8 cellular contexts compared by ENCODE assay signal in genomic region chr9:120936011-120936763, GRCh38. TPM values are rescaled to one million over a fixed set of nuclear protein-coding genes. Genes with fewer than 3 reads are reported as not detected.
A peak's percentile ranks its signal among the peaks of the same experiment; 100 is the strongest.
DNase-seq lines count a peak whose midpoint lies in the region; ATAC-seq and TF ChIP-seq lines count a peak whose summit lies in the region.

No MANE protein-coding gene starts in this region.

- no peaks in the 10 kb centered on the region for H3K9me3 Mint-ChIP-seq in chondrocyte (ENCODE audit: low read depth)

- DNase-seq in NCI-H510A treated with DMSO at 0.1 percent for 48 hours (lab: John Stamatoyannopoulos, UW) (peak; percentile 94), chondrocyte (ENCODE audit: low spot score) (no peak), left kidney (ENCODE audit: low read depth, low spot score) (peak; percentile 93)
- DNase-seq in activated CD4-positive, alpha-beta T cell treated with anti-CD3 and anti-CD28 coated beads for 4 hours = peak; percentile 88 to 93
- peak; percentile 95 to 97 for DNase-seq in stimulated activated CD4-positive, alpha-beta T cell treated with anti-CD3 and anti-CD28 coated beads, Interleukin-2, amount 100 ng/mL, for 24 hours

- peaks cover 84% of the 10 kb centered on the region for H3K4me1 Mint-ChIP-seq in chondrocyte (ENCODE audit: low read depth)

- H3K27ac Mint-ChIP-seq in chondrocyte (ENCODE audit: unreplicated experiment) = peak overlapping the region; percentile 99

- no peaks in the 10 kb centered on the region for H3K36me3 Mint-ChIP-seq in chondrocyte (ENCODE audit: low read depth)

- TF ChIP-seq CTCF in GM12872 (IDR thresholded peaks at IDR 0.05; ENCODE audit: insufficient read depth, low read depth, low read length) = peak; percentile 89
- TF ChIP-seq CTCF in chondrocyte (IDR thresholded peaks at IDR 0.05) = peak; percentile 98

- peak overlapping the region; percentile 51 for H3K4me3 Mint-ChIP-seq in chondrocyte (ENCODE audit: unreplicated experiment)

- no peaks in the 10 kb centered on the region for H3K27me3 Mint-ChIP-seq in chondrocyte (ENCODE audit: low read depth)

- ATAC-seq in HG03139 (IDR thresholded peaks at IDR 0.05; ENCODE audit: unreplicated experiment) (peak; percentile 42), HG02981 (IDR thresholded peaks at IDR 0.05; ENCODE audit: unreplicated experiment) (no peak)

RNA-seq across cellular contexts. Expression of gene TRAF1, which starts 9.6 kb away (rescaled TPM):
- total RNA-seq in chondrocyte = 10.0 to 11.3 TPM (median 10.8 TPM) in 3 replicates

RNA-seq across cellular contexts. Expression of gene PHF19, which starts 59.2 kb away (rescaled TPM):
- total RNA-seq in chondrocyte = 73.5 to 115 TPM (median 77.8 TPM) in 3 replicates
